ENCODE assay signal across 5 cellular contexts in genomic region chr11:13986695-13987094, GRCh38. TPM values are rescaled to one million over a fixed set of nuclear protein-coding genes. Genes with fewer than 3 reads are reported as not detected.
"Had no signal": no experiment of that assay in that cellular context is flagged by ENCODE, and none has a peak within 500 bp of the region (broad histone marks: within the 10 kb centered on the region; RNA-seq: fewer than 3 reads in every experiment).

No MANE protein-coding gene starts in this region.

RNA-seq across cellular contexts. Expression of gene SPON1, which starts 24.2 kb away (rescaled TPM):
- total RNA-seq: PC-3, RPMI7951, SJCRH30, SK-MEL-5 had no signal
- polyA plus RNA-seq: SK-N-SH had no signal
